24 cellular contexts compared by ENCODE assay signal in genomic region chr12:111215891-111216290, GRCh38.
"Had no signal": no experiment of that assay in that cellular context is flagged by ENCODE, and none has a peak within 500 bp of the region (broad histone marks: within the 10 kb centered on the region; RNA-seq: fewer than 3 reads in every experiment).

No MANE protein-coding gene starts in this region.

- ATAC-seq: natural killer cell; pancreas; psoas muscle; right cardiac atrium; right lobe of liver; stimulated activated effector memory CD8-positive, alpha-beta T cell treated with anti-CD3 and anti-CD28 coated beads, Interleukin-12 subunit alpha, Interleukin-12 subunit beta, amount 100 ng/mL, for 72 hours had no signal

- H3K4me1 Mint-ChIP-seq: natural killer cell; stimulated activated effector memory CD8-positive, alpha-beta T cell treated with anti-CD3 and anti-CD28 coated beads, Interleukin-12 subunit alpha, Interleukin-12 subunit beta, amount 100 ng/mL, for 72 hours had no signal

- H3K9me3 ChIP-seq: pancreas, psoas muscle, right lobe of liver, sigmoid colon, stomach, thoracic aorta, thyroid gland, tibial nerve, upper lobe of left lung, vagina had no signal

- H3K27me3 Mint-ChIP-seq: stimulated activated naive CD8-positive, alpha-beta T cell treated with anti-CD3 and anti-CD28 coated beads, Interleukin-15, Interleukin-2, amounts not matched to agents 100 ng/mL and 50 ng/mL, for 24 hours had no signal

- H3K36me3 Mint-ChIP-seq: natural killer cell; neural progenitor cell; stimulated activated effector memory CD8-positive, alpha-beta T cell treated with anti-CD3 and anti-CD28 coated beads, Interleukin-12 subunit alpha, Interleukin-12 subunit beta, amount 100 ng/mL, for 72 hours; stimulated activated naive B cell treated with anti-CD40 and anti-IgM and Interleukin-4, amounts not matched to agents 10 μg/mL and 1 μg/mL and 100 μg/mL, for 72 hours had no signal

- H3K27ac Mint-ChIP-seq: natural killer cell; nephron; neural progenitor cell; stimulated activated effector memory CD8-positive, alpha-beta T cell treated with anti-CD3 and anti-CD28 coated beads, Interleukin-12 subunit alpha, Interleukin-12 subunit beta, amount 100 ng/mL, for 72 hours; stimulated activated naive B cell treated with anti-CD40 and anti-IgM and Interleukin-4, amounts not matched to agents 10 μg/mL and 1 μg/mL and 100 μg/mL, for 72 hours; stimulated activated naive CD8-positive, alpha-beta T cell treated with anti-CD3 and anti-CD28 coated beads, Interleukin-15, Interleukin-2, amounts not matched to agents 100 ng/mL and 50 ng/mL, for 24 hours had no signal

- H3K4me3 Mint-ChIP-seq: natural killer cell; nephron; neural progenitor cell; stimulated activated effector memory CD8-positive, alpha-beta T cell treated with anti-CD3 and anti-CD28 coated beads, Interleukin-12 subunit alpha, Interleukin-12 subunit beta, amount 100 ng/mL, for 72 hours; stimulated activated naive B cell treated with anti-CD40 and anti-IgM and Interleukin-4, amounts not matched to agents 10 μg/mL and 1 μg/mL and 100 μg/mL, for 72 hours; stimulated activated naive CD8-positive, alpha-beta T cell treated with anti-CD3 and anti-CD28 coated beads, Interleukin-15, Interleukin-2, amounts not matched to agents 100 ng/mL and 50 ng/mL, for 24 hours had no signal

- DNase-seq: natural killer cell; psoas muscle; right cardiac atrium; right lobe of liver; sigmoid colon; small intestine; stimulated activated CD4-positive, alpha-beta T cell treated with anti-CD3 and anti-CD28 coated beads, Interleukin-15, amount 100 ng/mL, for 24 hours; stimulated activated CD4-positive, alpha-beta T cell treated with anti-CD3 and anti-CD28 coated beads, Interleukin-2, amount 100 ng/mL, for 24 hours; stimulated activated CD4-positive, alpha-beta T cell treated with anti-CD3 and anti-CD28 coated beads, Interleukin-2, amount 100 ng/mL, for 48 hours; stimulated activated CD4-positive, alpha-beta T cell treated with anti-CD3 and anti-CD28 coated beads, Interleukin-4, amount 100 ng/mL, for 24 hours; stimulated activated naive B cell treated with anti-CD40 and anti-IgM and Interleukin-4, amounts not matched to agents 10 μg/mL and 1 μg/mL and 100 μg/mL, for 72 hours; stimulated activated naive CD4-positive, alpha-beta T cell treated with Interleukin-2 at 50 U/mL for 16 hours; stomach; thyroid gland; trophoblast cell had no signal
